ENCODE assay signal across 1 cellular context in the genomic region with DNA sequence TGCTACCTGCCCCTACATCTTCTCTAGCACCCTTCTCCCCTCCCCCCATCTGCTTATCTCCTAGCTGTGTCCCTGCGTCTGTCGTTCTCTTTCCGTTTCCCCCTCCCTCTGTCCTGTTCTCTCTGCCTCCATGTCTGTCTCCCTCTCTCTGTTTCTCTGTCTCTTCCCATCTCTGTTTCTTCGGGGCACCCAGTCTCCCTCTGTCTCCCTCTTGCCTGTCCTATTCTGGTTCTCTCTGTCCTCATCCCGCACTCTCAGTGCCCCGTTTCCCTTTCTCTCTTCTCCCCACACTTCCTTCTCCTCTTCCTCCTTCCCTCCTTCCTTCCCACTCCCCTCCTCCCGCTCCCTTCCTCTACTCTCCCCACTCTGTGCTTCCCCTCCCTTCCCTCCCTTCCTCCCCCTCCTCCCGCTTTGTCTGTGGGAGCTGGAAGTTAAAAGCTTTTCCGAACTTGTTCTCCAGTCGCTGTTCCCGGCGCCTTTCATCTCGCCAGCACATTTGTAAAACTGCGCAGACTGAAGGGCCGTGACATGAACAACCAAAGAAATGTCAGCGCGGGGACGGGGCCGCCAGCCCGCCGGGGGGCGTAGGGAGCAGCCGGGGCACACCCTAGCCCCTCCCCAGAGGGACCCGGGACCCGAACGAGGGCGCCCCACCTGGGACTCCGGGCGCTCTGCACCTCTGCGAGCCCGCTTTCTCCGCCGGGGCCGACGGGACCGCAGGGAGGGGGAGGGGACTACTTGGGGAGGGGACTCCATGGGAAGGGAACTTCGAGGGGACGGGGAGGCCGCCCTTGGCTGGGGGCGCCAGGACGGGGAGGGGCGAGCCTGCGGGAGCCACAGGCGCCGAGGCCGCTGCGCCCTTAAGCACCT.
TF ChIP-seq lines count a peak whose summit lies in the region.

No MANE protein-coding gene starts in this region.

TF ChIP-seq in H1, 55 proteins besides CTCF, POLR2A, EP300 and RAD21 (continued from another document):
- TF ChIP-seq TBP (IDR thresholded peaks at IDR 0.05; ENCODE audit: low read depth, low read length) (no peak), KDM5A (IDR thresholded peaks at IDR 0.05; ENCODE audit: low read length) (no peak), SIX5 (IDR thresholded peaks at IDR 0.05; ENCODE audit: low read depth, low read length) (no peak), TAF7 (optimal IDR thresholded peaks at IDR 0.05; ENCODE audit: borderline replicate concordance, low read depth, low read length) (no peak), RNF2 (IDR thresholded peaks at IDR 0.05; ENCODE audit: borderline replicate concordance, low read depth, low read length, missing control alignments, poor library complexity, severe bottlenecking) (peak; percentile 61), RFX5 (IDR thresholded peaks at IDR 0.05; ENCODE audit: borderline replicate concordance, low read depth, low read length) (no peak), POU5F1 (IDR thresholded peaks at IDR 0.05; ENCODE audit: low read depth, low read length) (no peak), SIRT6 (IDR thresholded peaks at IDR 0.05; ENCODE audit: low read length) (no peak), CEBPB (IDR thresholded peaks at IDR 0.05; ENCODE audit: low read depth, low read length) (no peak), TAF1 (IDR thresholded peaks at IDR 0.05; ENCODE audit: low read depth, low read length) (no peak), KDM4A (IDR thresholded peaks at IDR 0.05; ENCODE audit: low read depth, low read length, severe bottlenecking) (peak; percentile 54), JUN (IDR thresholded peaks at IDR 0.05; ENCODE audit: low read depth, low read length) (no peak), EGR1 (IDR thresholded peaks at IDR 0.05; ENCODE audit: borderline replicate concordance, low read depth, low read length) (peak; percentile 92), CBX8 (IDR thresholded peaks at IDR 0.05; ENCODE audit: borderline replicate concordance, low read depth, low read length) (no peak), CHD1 (IDR thresholded peaks at IDR 0.05; ENCODE audit: low read depth, low read length) (no peak), GTF2F1 (IDR thresholded peaks at IDR 0.05; ENCODE audit: borderline replicate concordance, low read depth, low read length) (no peak), BCL11A (IDR thresholded peaks at IDR 0.05; ENCODE audit: low read depth in 2 of 2, low read length in 2 of 2) (no peak), SP2 (IDR thresholded peaks at IDR 0.05; ENCODE audit: low read length) (no peak), SAP30 (IDR thresholded peaks at IDR 0.05; ENCODE audit: insufficient read depth, insufficient replicate concordance, low read length) (no peak), BACH1 (IDR thresholded peaks at IDR 0.05; ENCODE audit: low read length) (no peak), RBBP5 (IDR thresholded peaks at IDR 0.05; ENCODE audit: borderline replicate concordance, low read depth, low read length) (no peak), YY1 (IDR thresholded peaks at IDR 0.05; ENCODE audit: low read depth, low read length) (no peak), SUZ12 (IDR thresholded peaks at IDR 0.05; ENCODE audit: low read length) (peak; percentile 57; the same call in 1 of the 2 replicates), CREB1 (IDR thresholded peaks at IDR 0.05) (no peak), ASH2L (IDR thresholded peaks at IDR 0.05; ENCODE audit: low read length) (peak; percentile 87), SP4 (IDR thresholded peaks at IDR 0.05; ENCODE audit: low read length) (no peak), CBX5 (IDR thresholded peaks at IDR 0.05; ENCODE audit: low read depth, low read length) (no peak), NANOG (IDR thresholded peaks at IDR 0.05; ENCODE audit: insufficient read depth, low read depth, low read length, poor library complexity, severe bottlenecking) (no peak), RXRA (IDR thresholded peaks at IDR 0.05; ENCODE audit: insufficient read depth, low read depth, low read length) (no peak), JUND (IDR thresholded peaks at IDR 0.05; ENCODE audit: low read length) (0 out of 2 replicates have a peak, but pooled peaks have one; percentile 21), EZH2 (IDR thresholded peaks at IDR 0.05; ENCODE audit: low read depth, low read length, severe bottlenecking) (no peak), TCF12 (IDR thresholded peaks at IDR 0.05; ENCODE audit: low read depth, low read length) (no peak)
- TF ChIP-seq, protein P1, sequence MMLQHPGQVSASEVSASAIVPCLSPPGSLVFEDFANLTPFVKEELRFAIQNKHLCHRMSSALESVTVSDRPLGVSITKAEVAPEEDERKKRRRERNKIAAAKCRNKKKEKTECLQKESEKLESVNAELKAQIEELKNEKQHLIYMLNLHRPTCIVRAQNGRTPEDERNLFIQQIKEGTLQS (IDR thresholded peaks at IDR 0.05; ENCODE audit: insufficient read depth, low read depth, low read length): no peak
- TF ChIP-seq, protein P2, sequence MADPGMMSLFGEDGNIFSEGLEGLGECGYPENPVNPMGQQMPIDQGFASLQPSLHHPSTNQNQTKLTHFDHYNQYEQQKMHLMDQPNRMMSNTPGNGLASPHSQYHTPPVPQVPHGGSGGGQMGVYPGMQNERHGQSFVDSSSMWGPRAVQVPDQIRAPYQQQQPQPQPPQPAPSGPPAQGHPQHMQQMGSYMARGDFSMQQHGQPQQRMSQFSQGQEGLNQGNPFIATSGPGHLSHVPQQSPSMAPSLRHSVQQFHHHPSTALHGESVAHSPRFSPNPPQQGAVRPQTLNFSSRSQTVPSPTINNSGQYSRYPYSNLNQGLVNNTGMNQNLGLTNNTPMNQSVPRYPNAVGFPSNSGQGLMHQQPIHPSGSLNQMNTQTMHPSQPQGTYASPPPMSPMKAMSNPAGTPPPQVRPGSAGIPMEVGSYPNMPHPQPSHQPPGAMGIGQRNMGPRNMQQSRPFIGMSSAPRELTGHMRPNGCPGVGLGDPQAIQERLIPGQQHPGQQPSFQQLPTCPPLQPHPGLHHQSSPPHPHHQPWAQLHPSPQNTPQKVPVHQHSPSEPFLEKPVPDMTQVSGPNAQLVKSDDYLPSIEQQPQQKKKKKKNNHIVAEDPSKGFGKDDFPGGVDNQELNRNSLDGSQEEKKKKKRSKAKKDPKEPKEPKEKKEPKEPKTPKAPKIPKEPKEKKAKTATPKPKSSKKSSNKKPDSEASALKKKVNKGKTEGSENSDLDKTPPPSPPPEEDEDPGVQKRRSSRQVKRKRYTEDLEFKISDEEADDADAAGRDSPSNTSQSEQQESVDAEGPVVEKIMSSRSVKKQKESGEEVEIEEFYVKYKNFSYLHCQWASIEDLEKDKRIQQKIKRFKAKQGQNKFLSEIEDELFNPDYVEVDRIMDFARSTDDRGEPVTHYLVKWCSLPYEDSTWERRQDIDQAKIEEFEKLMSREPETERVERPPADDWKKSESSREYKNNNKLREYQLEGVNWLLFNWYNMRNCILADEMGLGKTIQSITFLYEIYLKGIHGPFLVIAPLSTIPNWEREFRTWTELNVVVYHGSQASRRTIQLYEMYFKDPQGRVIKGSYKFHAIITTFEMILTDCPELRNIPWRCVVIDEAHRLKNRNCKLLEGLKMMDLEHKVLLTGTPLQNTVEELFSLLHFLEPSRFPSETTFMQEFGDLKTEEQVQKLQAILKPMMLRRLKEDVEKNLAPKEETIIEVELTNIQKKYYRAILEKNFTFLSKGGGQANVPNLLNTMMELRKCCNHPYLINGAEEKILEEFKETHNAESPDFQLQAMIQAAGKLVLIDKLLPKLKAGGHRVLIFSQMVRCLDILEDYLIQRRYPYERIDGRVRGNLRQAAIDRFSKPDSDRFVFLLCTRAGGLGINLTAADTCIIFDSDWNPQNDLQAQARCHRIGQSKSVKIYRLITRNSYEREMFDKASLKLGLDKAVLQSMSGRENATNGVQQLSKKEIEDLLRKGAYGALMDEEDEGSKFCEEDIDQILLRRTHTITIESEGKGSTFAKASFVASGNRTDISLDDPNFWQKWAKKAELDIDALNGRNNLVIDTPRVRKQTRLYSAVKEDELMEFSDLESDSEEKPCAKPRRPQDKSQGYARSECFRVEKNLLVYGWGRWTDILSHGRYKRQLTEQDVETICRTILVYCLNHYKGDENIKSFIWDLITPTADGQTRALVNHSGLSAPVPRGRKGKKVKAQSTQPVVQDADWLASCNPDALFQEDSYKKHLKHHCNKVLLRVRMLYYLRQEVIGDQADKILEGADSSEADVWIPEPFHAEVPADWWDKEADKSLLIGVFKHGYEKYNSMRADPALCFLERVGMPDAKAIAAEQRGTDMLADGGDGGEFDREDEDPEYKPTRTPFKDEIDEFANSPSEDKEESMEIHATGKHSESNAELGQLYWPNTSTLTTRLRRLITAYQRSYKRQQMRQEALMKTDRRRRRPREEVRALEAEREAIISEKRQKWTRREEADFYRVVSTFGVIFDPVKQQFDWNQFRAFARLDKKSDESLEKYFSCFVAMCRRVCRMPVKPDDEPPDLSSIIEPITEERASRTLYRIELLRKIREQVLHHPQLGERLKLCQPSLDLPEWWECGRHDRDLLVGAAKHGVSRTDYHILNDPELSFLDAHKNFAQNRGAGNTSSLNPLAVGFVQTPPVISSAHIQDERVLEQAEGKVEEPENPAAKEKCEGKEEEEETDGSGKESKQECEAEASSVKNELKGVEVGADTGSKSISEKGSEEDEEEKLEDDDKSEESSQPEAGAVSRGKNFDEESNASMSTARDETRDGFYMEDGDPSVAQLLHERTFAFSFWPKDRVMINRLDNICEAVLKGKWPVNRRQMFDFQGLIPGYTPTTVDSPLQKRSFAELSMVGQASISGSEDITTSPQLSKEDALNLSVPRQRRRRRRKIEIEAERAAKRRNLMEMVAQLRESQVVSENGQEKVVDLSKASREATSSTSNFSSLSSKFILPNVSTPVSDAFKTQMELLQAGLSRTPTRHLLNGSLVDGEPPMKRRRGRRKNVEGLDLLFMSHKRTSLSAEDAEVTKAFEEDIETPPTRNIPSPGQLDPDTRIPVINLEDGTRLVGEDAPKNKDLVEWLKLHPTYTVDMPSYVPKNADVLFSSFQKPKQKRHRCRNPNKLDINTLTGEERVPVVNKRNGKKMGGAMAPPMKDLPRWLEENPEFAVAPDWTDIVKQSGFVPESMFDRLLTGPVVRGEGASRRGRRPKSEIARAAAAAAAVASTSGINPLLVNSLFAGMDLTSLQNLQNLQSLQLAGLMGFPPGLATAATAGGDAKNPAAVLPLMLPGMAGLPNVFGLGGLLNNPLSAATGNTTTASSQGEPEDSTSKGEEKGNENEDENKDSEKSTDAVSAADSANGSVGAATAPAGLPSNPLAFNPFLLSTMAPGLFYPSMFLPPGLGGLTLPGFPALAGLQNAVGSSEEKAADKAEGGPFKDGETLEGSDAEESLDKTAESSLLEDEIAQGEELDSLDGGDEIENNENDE (IDR thresholded peaks at IDR 0.05; ENCODE audit: insufficient replicate concordance, low read length): no peak
- TF ChIP-seq, protein P3, sequence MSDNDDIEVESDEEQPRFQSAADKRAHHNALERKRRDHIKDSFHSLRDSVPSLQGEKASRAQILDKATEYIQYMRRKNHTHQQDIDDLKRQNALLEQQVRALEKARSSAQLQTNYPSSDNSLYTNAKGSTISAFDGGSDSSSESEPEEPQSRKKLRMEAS (IDR thresholded peaks at IDR 0.05): peak; percentile 9; the same call in 1 of the 2 replicates
- TF ChIP-seq, protein P4, sequence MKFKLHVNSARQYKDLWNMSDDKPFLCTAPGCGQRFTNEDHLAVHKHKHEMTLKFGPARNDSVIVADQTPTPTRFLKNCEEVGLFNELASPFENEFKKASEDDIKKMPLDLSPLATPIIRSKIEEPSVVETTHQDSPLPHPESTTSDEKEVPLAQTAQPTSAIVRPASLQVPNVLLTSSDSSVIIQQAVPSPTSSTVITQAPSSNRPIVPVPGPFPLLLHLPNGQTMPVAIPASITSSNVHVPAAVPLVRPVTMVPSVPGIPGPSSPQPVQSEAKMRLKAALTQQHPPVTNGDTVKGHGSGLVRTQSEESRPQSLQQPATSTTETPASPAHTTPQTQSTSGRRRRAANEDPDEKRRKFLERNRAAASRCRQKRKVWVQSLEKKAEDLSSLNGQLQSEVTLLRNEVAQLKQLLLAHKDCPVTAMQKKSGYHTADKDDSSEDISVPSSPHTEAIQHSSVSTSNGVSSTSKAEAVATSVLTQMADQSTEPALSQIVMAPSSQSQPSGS (IDR thresholded peaks at IDR 0.05; ENCODE audit: low read length): no peak
- TF ChIP-seq, protein P5, sequence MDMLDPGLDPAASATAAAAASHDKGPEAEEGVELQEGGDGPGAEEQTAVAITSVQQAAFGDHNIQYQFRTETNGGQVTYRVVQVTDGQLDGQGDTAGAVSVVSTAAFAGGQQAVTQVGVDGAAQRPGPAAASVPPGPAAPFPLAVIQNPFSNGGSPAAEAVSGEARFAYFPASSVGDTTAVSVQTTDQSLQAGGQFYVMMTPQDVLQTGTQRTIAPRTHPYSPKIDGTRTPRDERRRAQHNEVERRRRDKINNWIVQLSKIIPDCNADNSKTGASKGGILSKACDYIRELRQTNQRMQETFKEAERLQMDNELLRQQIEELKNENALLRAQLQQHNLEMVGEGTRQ (IDR thresholded peaks at IDR 0.05; ENCODE audit: low read length): no peak
